Comparison of ENCODE assay signal across 24 cellular contexts in genomic region chr17:56937688-56938087, GRCh38. TPM values are rescaled to one million over a fixed set of nuclear protein-coding genes. Genes with fewer than 3 reads are reported as not detected.
DNase-seq lines count a peak whose midpoint lies in the region; ATAC-seq and TF ChIP-seq lines count a peak whose summit lies in the region.
"Had no signal": no experiment of that assay in that cellular context is flagged by ENCODE, and none has a peak within 500 bp of the region (broad histone marks: within the 10 kb centered on the region; RNA-seq: fewer than 3 reads in every experiment).

No MANE protein-coding gene starts in this region.

- no peak overlapping the region for H4K8ac ChIP-seq in mesendoderm (ENCODE audit: low read depth, low read length)

- ATAC-seq in stimulated activated naive CD8-positive, alpha-beta T cell treated with anti-CD3 and anti-CD28 coated beads, Interleukin-15, Interleukin-2, amounts not matched to agents 100 U/mL and 50 U/mL, for 24 hours, result no peak
- peak; percentile 43 for ATAC-seq in aorta (ENCODE audit: low FRiP score)
- ATAC-seq: HCT116; stimulated activated memory B cell treated with anti-CD40 and anti-IgM and Interleukin-4, amounts not matched to agents 10 μg/mL and 1 μg/mL and 100 μg/mL, for 72 hours had no signal

- no peak overlapping the region for H3K27ac ChIP-seq in aorta (ENCODE audit: low read depth in 1 of 2, low read length in 2 of 2)
- no peak overlapping the region for H3K27ac ChIP-seq in colonic mucosa
- no peak overlapping the region for H3K27ac ChIP-seq in mesendoderm (ENCODE audit: low read depth, low read length)
- H3K27ac ChIP-seq: dorsolateral prefrontal cortex had no signal

- no peak for DNase-seq in T-helper 1 cell
- no peak for DNase-seq in stimulated activated naive CD8-positive, alpha-beta T cell treated with anti-CD3 and anti-CD28 coated beads, Interleukin-15, Interleukin-2, amounts not matched to agents 100 U/mL and 50 U/mL, for 24 hours
- DNase-seq in erythroblast (lab: John Stamatoyannopoulos, UW), result peak; percentile 18 to 29
- no peak for DNase-seq in aorta
- DNase-seq in colonic mucosa, result no peak
- DNase-seq in mesendoderm, result no peak
- DNase-seq: 8988T; activated CD4-positive, CD25-positive, alpha-beta regulatory T cell treated with anti-CD3 and anti-CD28 coated beads, Interleukin-2, amount 50 U/mL, for 72 hours; C1 segment of cervical spinal cord; dorsolateral prefrontal cortex; GF-D8; MV-4-11; NCI-H2029; NCI-H446 treated with DMSO at 0.1 percent for 48 hours; SIG-M5; T-helper 9 cell had no signal

- H3K4me1 Mint-ChIP-seq in T-helper 1 cell treated with Interleukin-12 subunit alpha and Interleukin-12 subunit beta and Interleukin-4 antibody, amounts not matched to agents 30 μg/mL and 1 μg/mL, for 36 hours (ENCODE audit: low read depth), result peaks cover 23% of the 10 kb centered on the region
- peaks cover 22% of the 10 kb centered on the region for H3K4me1 Mint-ChIP-seq in stimulated activated naive CD8-positive, alpha-beta T cell treated with anti-CD3 and anti-CD28 coated beads, Interleukin-15, Interleukin-2, amounts not matched to agents 100 ng/mL and 50 ng/mL, for 24 hours (ENCODE audit: low read depth)

- no peak overlapping the region for H3K23ac ChIP-seq in mesendoderm (ENCODE audit: low read length)

- H3K36me3 Mint-ChIP-seq in T-helper 1 cell treated with Interleukin-12 subunit alpha and Interleukin-12 subunit beta and Interleukin-4 antibody, amounts not matched to agents 30 μg/mL and 1 μg/mL, for 36 hours (ENCODE audit: low read depth), result peaks cover 44% of the 10 kb centered on the region
- peaks cover 64% of the 10 kb centered on the region for H3K36me3 Mint-ChIP-seq in stimulated activated naive CD8-positive, alpha-beta T cell treated with anti-CD3 and anti-CD28 coated beads, Interleukin-15, Interleukin-2, amounts not matched to agents 100 ng/mL and 50 ng/mL, for 24 hours (ENCODE audit: low read depth)

- no peak overlapping the region for H2BK15ac ChIP-seq in mesendoderm (replicated peaks; ENCODE audit: low read depth)

- no peak overlapping the region for H3K4ac ChIP-seq in mesendoderm (ENCODE audit: low read depth, low read length)

- H3K4me3 ChIP-seq in aorta (ENCODE audit: low read length in 2 of 2), result no peak overlapping the region
- no peak overlapping the region for H3K4me3 ChIP-seq in colonic mucosa
- no peak overlapping the region for H3K4me3 ChIP-seq in mesendoderm (ENCODE audit: low read length)
- H3K4me3 ChIP-seq: dorsolateral prefrontal cortex, esophagus muscularis mucosa, tibial nerve had no signal

- no peaks in the 10 kb centered on the region for H3K9me3 ChIP-seq in aorta (ENCODE audit: control insufficient read depth, low read length)
- no peaks in the 10 kb centered on the region for H3K9me3 ChIP-seq in colonic mucosa
- H3K9me3 ChIP-seq: esophagus muscularis mucosa, tibial nerve had no signal

- no peak overlapping the region for H2AK5ac ChIP-seq in mesendoderm (ENCODE audit: low read length)

- no peak overlapping the region for H4K5ac ChIP-seq in mesendoderm (ENCODE audit: low read length)

- H3K4me3 Mint-ChIP-seq in T-helper 1 cell treated with Interleukin-12 subunit alpha and Interleukin-12 subunit beta and Interleukin-4 antibody, amounts not matched to agents 30 μg/mL and 1 μg/mL, for 36 hours, result no peak overlapping the region
- peak overlapping the region; percentile 18 for H3K4me3 Mint-ChIP-seq in stimulated activated naive CD8-positive, alpha-beta T cell treated with anti-CD3 and anti-CD28 coated beads, Interleukin-15, Interleukin-2, amounts not matched to agents 100 ng/mL and 50 ng/mL, for 24 hours
- H3K4me3 Mint-ChIP-seq: activated naive CD8-positive, alpha-beta T cell; IgD-negative memory B cell; stimulated activated memory B cell treated with anti-CD40 and anti-IgM and Interleukin-4, amounts not matched to agents 10 μg/mL and 1 μg/mL and 100 μg/mL, for 72 hours had no signal

- no peaks in the 10 kb centered on the region for H3K27me3 Mint-ChIP-seq in T-helper 1 cell treated with Interleukin-12 subunit alpha and Interleukin-12 subunit beta and Interleukin-4 antibody, amounts not matched to agents 30 μg/mL and 1 μg/mL, for 36 hours (ENCODE audit: low read depth)
- no peaks in the 10 kb centered on the region for H3K27me3 Mint-ChIP-seq in stimulated activated naive CD8-positive, alpha-beta T cell treated with anti-CD3 and anti-CD28 coated beads, Interleukin-15, Interleukin-2, amounts not matched to agents 100 ng/mL and 50 ng/mL, for 24 hours
- H3K27me3 Mint-ChIP-seq: activated naive CD8-positive, alpha-beta T cell; IgD-negative memory B cell; stimulated activated memory B cell treated with anti-CD40 and anti-IgM and Interleukin-4, amounts not matched to agents 10 μg/mL and 1 μg/mL and 100 μg/mL, for 72 hours had no signal

- H3K36me3 ChIP-seq in aorta (ENCODE audit: control insufficient read depth in 1 of 2, insufficient read depth in 2 of 2, low read length in 1 of 2) (peaks cover 4 to 5% of the 10 kb centered on the region in 2 donors), colonic mucosa (no peaks in the 10 kb centered on the region), mesendoderm (ENCODE audit: control insufficient read depth, insufficient read depth, low read length) (peaks cover 2% of the 10 kb centered on the region)

- intact Hi-C loops in aorta (cut with DNase I) (loop anchor here in 1 of 2 donors (5.0 kb wide), 1 partner anchor 45 kb away; no protein-coding TSS in a partner anchor), colonic mucosa (cut with DNase I) (loop anchor here (2.0 kb wide), 1 partner anchor 117 kb away; no protein-coding TSS in a partner anchor)

- peak overlapping the region; percentile 41 for H3K27ac Mint-ChIP-seq in T-helper 1 cell treated with Interleukin-12 subunit alpha and Interleukin-12 subunit beta and Interleukin-4 antibody, amounts not matched to agents 30 μg/mL and 1 μg/mL, for 36 hours
- peak overlapping the region; percentile 50 for H3K27ac Mint-ChIP-seq in stimulated activated naive CD8-positive, alpha-beta T cell treated with anti-CD3 and anti-CD28 coated beads, Interleukin-15, Interleukin-2, amounts not matched to agents 100 ng/mL and 50 ng/mL, for 24 hours
- H3K27ac Mint-ChIP-seq: activated naive CD8-positive, alpha-beta T cell; IgD-negative memory B cell; stimulated activated memory B cell treated with anti-CD40 and anti-IgM and Interleukin-4, amounts not matched to agents 10 μg/mL and 1 μg/mL and 100 μg/mL, for 72 hours had no signal

- no peak overlapping the region for H3K56ac ChIP-seq in mesendoderm (ENCODE audit: low read length)

- H3K9me3 Mint-ChIP-seq in T-helper 1 cell treated with Interleukin-12 subunit alpha and Interleukin-12 subunit beta and Interleukin-4 antibody, amounts not matched to agents 30 μg/mL and 1 μg/mL, for 36 hours, result no peaks in the 10 kb centered on the region
- H3K9me3 Mint-ChIP-seq in stimulated activated naive CD8-positive, alpha-beta T cell treated with anti-CD3 and anti-CD28 coated beads, Interleukin-15, Interleukin-2, amounts not matched to agents 100 ng/mL and 50 ng/mL, for 24 hours, result no peaks in the 10 kb centered on the region
- H3K9me3 Mint-ChIP-seq: IgD-negative memory B cell; stimulated activated memory B cell treated with anti-CD40 and anti-IgM and Interleukin-4, amounts not matched to agents 10 μg/mL and 1 μg/mL and 100 μg/mL, for 72 hours had no signal

- H3K27me3 ChIP-seq in aorta (ENCODE audit: control insufficient read depth in 1 of 2, insufficient read depth in 2 of 2, low read length in 1 of 2), result no peaks in the 10 kb centered on the region
- no peaks in the 10 kb centered on the region for H3K27me3 ChIP-seq in colonic mucosa
- no peaks in the 10 kb centered on the region for H3K27me3 ChIP-seq in mesendoderm (ENCODE audit: insufficient read depth, low read length, poor library complexity)
- H3K27me3 ChIP-seq: dorsolateral prefrontal cortex, esophagus muscularis mucosa, tibial nerve had no signal

- H3K79me1 ChIP-seq in mesendoderm (ENCODE audit: low read length), result no peaks in the 10 kb centered on the region

- TF ChIP-seq POLR2A in erythroblast (IDR thresholded peaks at IDR 0.05; ENCODE audit: low read length), result no peak

- H3K4me1 ChIP-seq in aorta (ENCODE audit: control insufficient read depth in 1 of 2, insufficient read depth in 2 of 2, low read length in 2 of 2), result no peaks in the 10 kb centered on the region
- no peaks in the 10 kb centered on the region for H3K4me1 ChIP-seq in colonic mucosa
- no peaks in the 10 kb centered on the region for H3K4me1 ChIP-seq in mesendoderm (ENCODE audit: control insufficient read depth, low read depth, low read length)
- H3K4me1 ChIP-seq: tibial nerve had no signal

- no peak for TF ChIP-seq CTCF in colonic mucosa (IDR thresholded peaks at IDR 0.05)

- WGBS in aorta, 2 donors, result 67 to 81% methylated on average over 2 of the region's 2 CpGs
- WGBS in mesendoderm (ENCODE audit: extremely low coverage, insufficient coverage, low lambda C conversion rate), result no CpG with 5 or more reads among the region's 2 CpGs

- no peak overlapping the region for H2BK120ac ChIP-seq in mesendoderm (ENCODE audit: low read depth, low read length)

- H3K79me2 ChIP-seq in mesendoderm (ENCODE audit: control insufficient read depth, insufficient read depth, low read length), result no peaks in the 10 kb centered on the region

- H3K18ac ChIP-seq in mesendoderm (ENCODE audit: low read length), result no peak overlapping the region

- no peak overlapping the region for H2BK5ac ChIP-seq in mesendoderm (ENCODE audit: low read length)

- no peak overlapping the region for H3K9ac ChIP-seq in colonic mucosa (ENCODE audit: low read depth in 2 of 2, low read length in 2 of 2)
- H3K9ac ChIP-seq in mesendoderm (ENCODE audit: low read length), result no peak overlapping the region

- no peak overlapping the region for H3K4me2 ChIP-seq in mesendoderm (ENCODE audit: low read length)

RNA-seq across cellular contexts. Expression of gene COIL, which starts 23.2 kb away (rescaled TPM):
- total RNA-seq in aorta (10 to 100 TPM; 10.8 to 12.0 TPM), colonic mucosa (10 to 100 TPM; 14.1 to 14.8 TPM)
- polyA plus RNA-seq in aorta, result 1 to 10 TPM; 7.4 to 9.0 TPM
- polyA plus RNA-seq in mesendoderm (2013, experiment 1 of 2), result 23.6 TPM
- 23.2 TPM for polyA plus RNA-seq in mesendoderm (2013, experiment 2 of 2)

RNA-seq across cellular contexts. Expression of gene TRIM25, which starts 23.8 kb away (rescaled TPM):
- total RNA-seq in aorta, result 10 to 100 TPM; 38.0 to 85.3 TPM
- 10 to 100 TPM in 1 of 2 donors, 1 to 10 TPM in 1; 7.4 to 12.9 TPM for polyA plus RNA-seq in aorta
- total RNA-seq in colonic mucosa, result 10 to 100 TPM; 69.9 to 98.1 TPM
- 6.1 TPM for polyA plus RNA-seq in mesendoderm (2013, experiment 1 of 2)
- polyA plus RNA-seq in mesendoderm (2013, experiment 2 of 2), result 6.5 TPM

RNA-seq across cellular contexts. Expression of gene SCPEP1, which starts 40.2 kb away (rescaled TPM):
- 100 to 1,000 TPM in 1 of 2 donors, 10 to 100 TPM in 1; 81.1 to 113 TPM for total RNA-seq in aorta
- polyA plus RNA-seq in aorta, result 100 to 1,000 TPM in 1 of 2 donors, 10 to 100 TPM in 1; 66.4 to 126 TPM
- 10 to 100 TPM; 13.7 to 22.9 TPM for total RNA-seq in colonic mucosa
- polyA plus RNA-seq in mesendoderm (2013, experiment 1 of 2), result 18.8 TPM
- 18.8 TPM for polyA plus RNA-seq in mesendoderm (2013, experiment 2 of 2)

Comparison
In these comparisons a context has a peak if more than half of its experiments do, and no peak if none do; other contexts are left out.
1. DNase-seq: peak in erythroblast (2 of 2); none in T-helper 1 cell (0 of 5), stimulated activated naive CD8-positive, alpha-beta T cell treated with anti-CD3 and anti-CD28 coated beads, Interleukin-15, Interleukin-2, amounts not matched to agents 100 U/mL and 50 U/mL, for 24 hours (single experiment), aorta (0 of 2), colonic mucosa (single experiment) and mesendoderm (single experiment).